ENCODE assay signal across 1 cellular context in the genomic region with DNA sequence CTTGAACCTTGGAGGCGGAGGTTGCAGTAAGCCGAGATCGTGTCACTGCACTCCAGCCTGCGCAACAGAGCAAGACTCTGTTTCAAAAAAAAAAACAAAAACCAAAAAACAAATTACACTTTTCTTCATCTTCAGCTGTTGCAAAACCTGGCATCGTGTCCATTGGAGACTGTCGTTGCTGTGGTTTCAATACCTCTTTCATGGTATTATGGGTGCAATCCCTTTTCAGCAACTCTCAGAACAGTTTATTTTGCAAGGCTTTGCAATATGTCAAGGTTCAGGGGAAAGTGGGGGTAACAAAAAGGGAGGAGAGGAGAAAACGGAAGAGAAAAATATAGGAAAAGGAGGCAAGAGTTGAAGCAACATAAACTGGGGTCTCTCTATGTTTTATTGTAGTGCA.
TF ChIP-seq lines count a peak whose summit lies in the region.

No MANE protein-coding gene starts in this region.

TF ChIP-seq in GM23338, 12 proteins besides CTCF, POLR2A, EP300 and RAD21 (continued from another document):
- no peak for TF ChIP-seq NANOG (IDR thresholded peaks at IDR 0.05; ENCODE audit: borderline replicate concordance)
- no peak for TF ChIP-seq ZNF114 (CRISPR knock-in tag; IDR thresholded peaks at IDR 0.05)
- TF ChIP-seq CREB1 (CRISPR knock-in tag; IDR thresholded peaks at IDR 0.05; ENCODE audit: low read depth), result no peak
- TF ChIP-seq, protein P1, sequence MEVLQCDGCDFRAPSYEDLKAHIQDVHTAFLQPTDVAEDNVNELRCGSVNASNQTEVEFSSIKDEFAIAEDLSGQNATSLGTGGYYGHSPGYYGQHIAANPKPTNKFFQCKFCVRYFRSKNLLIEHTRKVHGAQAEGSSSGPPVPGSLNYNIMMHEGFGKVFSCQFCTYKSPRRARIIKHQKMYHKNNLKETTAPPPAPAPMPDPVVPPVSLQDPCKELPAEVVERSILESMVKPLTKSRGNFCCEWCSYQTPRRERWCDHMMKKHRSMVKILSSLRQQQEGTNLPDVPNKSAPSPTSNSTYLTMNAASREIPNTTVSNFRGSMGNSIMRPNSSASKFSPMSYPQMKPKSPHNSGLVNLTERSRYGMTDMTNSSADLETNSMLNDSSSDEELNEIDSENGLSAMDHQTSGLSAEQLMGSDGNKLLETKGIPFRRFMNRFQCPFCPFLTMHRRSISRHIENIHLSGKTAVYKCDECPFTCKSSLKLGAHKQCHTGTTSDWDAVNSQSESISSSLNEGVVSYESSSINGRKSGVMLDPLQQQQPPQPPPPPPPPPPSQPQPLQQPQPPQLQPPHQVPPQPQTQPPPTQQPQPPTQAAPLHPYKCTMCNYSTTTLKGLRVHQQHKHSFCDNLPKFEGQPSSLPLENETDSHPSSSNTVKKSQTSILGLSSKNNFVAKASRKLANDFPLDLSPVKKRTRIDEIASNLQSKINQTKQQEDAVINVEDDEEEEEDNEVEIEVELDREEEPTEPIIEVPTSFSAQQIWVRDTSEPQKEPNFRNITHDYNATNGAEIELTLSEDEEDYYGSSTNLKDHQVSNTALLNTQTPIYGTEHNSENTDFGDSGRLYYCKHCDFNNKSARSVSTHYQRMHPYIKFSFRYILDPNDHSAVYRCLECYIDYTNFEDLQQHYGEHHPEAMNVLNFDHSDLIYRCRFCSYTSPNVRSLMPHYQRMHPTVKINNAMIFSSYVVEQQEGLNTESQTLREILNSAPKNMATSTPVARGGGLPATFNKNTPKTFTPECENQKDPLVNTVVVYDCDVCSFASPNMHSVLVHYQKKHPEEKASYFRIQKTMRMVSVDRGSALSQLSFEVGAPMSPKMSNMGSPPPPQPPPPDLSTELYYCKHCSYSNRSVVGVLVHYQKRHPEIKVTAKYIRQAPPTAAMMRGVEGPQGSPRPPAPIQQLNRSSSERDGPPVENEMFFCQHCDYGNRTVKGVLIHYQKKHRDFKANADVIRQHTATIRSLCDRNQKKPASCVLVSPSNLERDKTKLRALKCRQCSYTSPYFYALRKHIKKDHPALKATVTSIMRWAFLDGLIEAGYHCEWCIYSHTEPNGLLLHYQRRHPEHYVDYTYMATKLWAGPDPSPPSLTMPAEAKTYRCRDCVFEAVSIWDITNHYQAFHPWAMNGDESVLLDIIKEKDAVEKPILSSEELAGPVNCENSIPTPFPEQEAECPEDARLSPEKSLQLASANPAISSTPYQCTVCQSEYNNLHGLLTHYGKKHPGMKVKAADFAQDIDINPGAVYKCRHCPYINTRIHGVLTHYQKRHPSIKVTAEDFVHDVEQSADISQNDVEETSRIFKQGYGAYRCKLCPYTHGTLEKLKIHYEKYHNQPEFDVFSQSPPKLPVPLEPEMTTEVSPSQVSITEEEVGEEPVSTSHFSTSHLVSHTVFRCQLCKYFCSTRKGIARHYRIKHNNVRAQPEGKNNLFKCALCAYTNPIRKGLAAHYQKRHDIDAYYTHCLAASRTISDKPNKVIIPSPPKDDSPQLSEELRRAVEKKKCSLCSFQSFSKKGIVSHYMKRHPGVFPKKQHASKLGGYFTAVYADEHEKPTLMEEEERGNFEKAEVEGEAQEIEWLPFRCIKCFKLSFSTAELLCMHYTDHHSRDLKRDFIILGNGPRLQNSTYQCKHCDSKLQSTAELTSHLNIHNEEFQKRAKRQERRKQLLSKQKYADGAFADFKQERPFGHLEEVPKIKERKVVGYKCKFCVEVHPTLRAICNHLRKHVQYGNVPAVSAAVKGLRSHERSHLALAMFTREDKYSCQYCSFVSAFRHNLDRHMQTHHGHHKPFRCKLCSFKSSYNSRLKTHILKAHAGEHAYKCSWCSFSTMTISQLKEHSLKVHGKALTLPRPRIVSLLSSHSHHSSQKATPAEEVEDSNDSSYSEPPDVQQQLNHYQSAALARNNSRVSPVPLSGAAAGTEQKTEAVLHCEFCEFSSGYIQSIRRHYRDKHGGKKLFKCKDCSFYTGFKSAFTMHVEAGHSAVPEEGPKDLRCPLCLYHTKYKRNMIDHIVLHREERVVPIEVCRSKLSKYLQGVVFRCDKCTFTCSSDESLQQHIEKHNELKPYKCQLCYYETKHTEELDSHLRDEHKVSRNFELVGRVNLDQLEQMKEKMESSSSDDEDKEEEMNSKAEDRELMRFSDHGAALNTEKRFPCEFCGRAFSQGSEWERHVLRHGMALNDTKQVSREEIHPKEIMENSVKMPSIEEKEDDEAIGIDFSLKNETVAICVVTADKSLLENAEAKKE (CRISPR knock-in tag; IDR thresholded peaks at IDR 0.05), result no peak
- TF ChIP-seq POLR2AphosphoS5 (IDR thresholded peaks at IDR 0.05; ENCODE audit: low read depth), result no peak
- no peak for TF ChIP-seq ZNF331 (CRISPR knock-in tag; IDR thresholded peaks at IDR 0.05; ENCODE audit: low read depth)
- TF ChIP-seq STAT1 (IDR thresholded peaks at IDR 0.05; ENCODE audit: unreplicated experiment), result no peak
